8 cellular contexts compared by ENCODE assay signal in the genomic region with DNA sequence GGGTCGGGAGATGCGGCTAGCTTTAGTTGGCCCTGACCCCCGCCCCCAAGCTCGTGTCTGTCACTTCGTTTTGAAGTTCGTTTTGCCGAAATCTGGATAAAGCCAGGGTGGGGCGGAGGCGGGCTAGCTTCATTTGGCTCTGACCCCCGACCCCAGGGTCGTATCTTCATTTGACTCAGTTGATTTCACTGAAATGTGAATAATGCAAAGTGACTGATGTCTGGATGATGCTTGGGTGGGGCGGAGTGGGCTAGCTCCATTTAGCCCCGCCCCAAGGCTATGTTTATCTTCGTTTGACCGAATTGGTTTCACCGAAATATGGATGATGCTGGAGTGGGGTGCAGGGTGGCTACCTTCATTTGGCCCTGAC. TPM values are rescaled to one million over a fixed set of nuclear protein-coding genes. Genes with fewer than 3 reads are reported as not detected.
DNase-seq lines count a peak whose midpoint lies in the region; ATAC-seq, FAIRE-seq and TF ChIP-seq lines count a peak whose summit lies in the region.

No MANE protein-coding gene starts in this region.

- peaks cover 12% of the 10 kb centered on the region for H3K4me1 ChIP-seq in SJSA1 (replicated peaks)
- H3K4me1 ChIP-seq in K562 (replicated peaks in 1 of 2; ENCODE audit: control insufficient read depth in 2 of 2, insufficient read depth in 2 of 2, low read length in 2 of 2): peaks cover 6 to 7% of the 10 kb centered on the region in 2 experiments; a peak in 3 of 5 replicates

- POLR2A ChIA-PET in K562 (lab: Yijun Ruan, JAX): interaction anchor here (0.6 to 2.5 kb wide), 11 partner anchors 9 to 365 kb away, joined by 3 to 22 read pairs (median 4); a partner anchor contains a TSS

- peak overlapping the region; percentile 76 for H2AFZ ChIP-seq in K562 (ENCODE audit: low read depth, low read length)

- in situ Hi-C loops in K562 (cut with MboI): no loop called here

- peak overlapping the region; percentile 99 for H3K9ac ChIP-seq in K562 (ENCODE audit: insufficient read depth in 1 of 2, low read depth in 2 of 2, low read length in 2 of 2)

- H3K4me2 ChIP-seq in K562 (ENCODE audit: insufficient read depth, low read length): peak overlapping the region; percentile 89

- H3K9me1 ChIP-seq in K562 (ENCODE audit: control insufficient read depth, insufficient read depth, low read length): no peaks in the 10 kb centered on the region

- TF ChIP-seq POLR2A in K562 (conservative IDR thresholded peaks at IDR 0.05): no peak

- H3K4me3 ChIP-seq in GM08714 (ENCODE audit: low read length) (peak overlapping the region; percentile 95), SJSA1 (peak overlapping the region; percentile 85), K562 (peak overlapping the region; percentile 86), kidney epithelial cell (ENCODE audit: low read depth, low read length) (peak overlapping the region; percentile 88)

- H3K9me3 ChIP-seq in SJSA1 (replicated peaks) (no peaks in the 10 kb centered on the region), K562 (replicated peaks; ENCODE audit: control insufficient read depth, insufficient read depth, low read depth, low read length) (no peaks in the 10 kb centered on the region)

- H4K20me1 ChIP-seq in K562 (replicated peaks; ENCODE audit: control insufficient read depth, insufficient read depth, low read length): peaks cover 3% of the 10 kb centered on the region; the same call in 1 of the 2 replicates

- intact Hi-C loops in K562 (cut with micrococcal nuclease): no loop called here

- TF ChIP-seq CTCF in K562 (IDR thresholded peaks at IDR 0.05 in 2 of 3, conservative IDR thresholded peaks at IDR 0.05 in 1 of 3; ENCODE audit: insufficient read depth in 2 of 3, low read depth in 1 of 3, low read length in 3 of 3) (no peak), kidney epithelial cell (IDR thresholded peaks at IDR 0.05; ENCODE audit: insufficient read depth, low read length, poor library complexity, severe bottlenecking) (no peak)

- ATAC-seq in HG02678 (IDR thresholded peaks at IDR 0.05; ENCODE audit: unreplicated experiment): peak; percentile 23
- peak; percentile 75 for ATAC-seq in K562
- ATAC-seq in GM19467 (IDR thresholded peaks at IDR 0.05; ENCODE audit: unreplicated experiment): no peak
- no peak for ATAC-seq in GM21576 (IDR thresholded peaks at IDR 0.05; ENCODE audit: unreplicated experiment)

- H3K27me3 ChIP-seq in SJSA1 (replicated peaks) (no peaks in the 10 kb centered on the region), K562 (ENCODE audit: control insufficient read depth in 2 of 2, insufficient read depth in 2 of 2, low read length in 2 of 2) (no peaks in the 10 kb centered on the region), kidney epithelial cell (ENCODE audit: control insufficient read depth, insufficient read depth, low read length) (no peaks in the 10 kb centered on the region)

- H3K79me2 ChIP-seq in K562 (ENCODE audit: control insufficient read depth, insufficient read depth, low read length): peaks cover 60% of the 10 kb centered on the region

- H3K36me3 ChIP-seq in SJSA1 (peaks cover 51% of the 10 kb centered on the region), K562 (ENCODE audit: control insufficient read depth, insufficient read depth, low read length) (peaks cover 46% of the 10 kb centered on the region), kidney epithelial cell (ENCODE audit: control insufficient read depth, insufficient read depth, low read length) (no peaks in the 10 kb centered on the region)

- H3K27ac ChIP-seq in SJSA1: peak overlapping the region; percentile 93
- peak overlapping the region; percentile 92 for H3K27ac ChIP-seq in K562 (ENCODE audit: extremely low read depth, low read depth, low read length)

- BruUV-seq in K562 (replicated peaks; lab: Mats Ljungman, UMichigan): no TSS peak

- peak; percentile 62 for FAIRE-seq in K562 (lab: Jason Lieb, UNC)

- no peak for TF ChIP-seq EP300 in K562 (IDR thresholded peaks at IDR 0.05; ENCODE audit: low read length)

- TF ChIP-seq RAD21 in K562 (CRISPR knock-in tag; conservative IDR thresholded peaks at IDR 0.05 in 1 of 2, IDR thresholded peaks at IDR 0.05 in 1 of 2): no peak

- CTCF ChIA-PET in K562 (lab: Yijun Ruan, JAX; ENCODE audit: low intra/inter-chr PET ratio): interaction anchor here (0.6 kb wide), 1 partner anchor 353 kb away, joined by 3 read pairs; no protein-coding TSS in a partner anchor

- DNase-seq in SJSA1 (ENCODE audit: low read depth in 1 of 2, low spot score in 2 of 2) (no peak), K562 (ENCODE audit: extremely low read depth in 1 of 4, low spot score in 3 of 4) (peak in 3 of 4 experiments; percentile 27 to 66 (median 63)), kidney epithelial cell (ENCODE audit: low read depth) (no peak)
- peak; percentile 10 to 27 for DNase-seq in stimulated activated CD4-positive, alpha-beta T cell treated with anti-CD3 and anti-CD28 coated beads, Interleukin-4, amount 100 ng/mL, for 4 hours

- 0% methylated on average over 16 of the region's 16 CpGs for WGBS in K562 (ENCODE audit: insufficient coverage, low coverage, missing lambda C conversion rate)

TF ChIP-seq in K562, 482 proteins besides CTCF, POLR2A, EP300 and RAD21:
- TF ChIP-seq FOXK2 (conservative IDR thresholded peaks at IDR 0.05 in 1 of 2, IDR thresholded peaks at IDR 0.05 in 1 of 2; ENCODE audit: low read depth in 2 of 2) (peak in 1 of 2 experiments; percentile 48; a peak in 1 of 4 replicates), LEF1 (IDR thresholded peaks at IDR 0.05) (0 out of 2 replicates have a peak, but pooled peaks have one; percentile 5), POLR2AphosphoS5 (IDR thresholded peaks at IDR 0.05; ENCODE audit: control insufficient read depth, insufficient read depth, low read depth, low read length) (0 out of 2 replicates have a peak, but pooled peaks have one; percentile 9), JUND (IDR thresholded peaks at IDR 0.05; ENCODE audit: borderline replicate concordance, low read depth, low read length) (0 out of 2 replicates have a peak, but pooled peaks have one; percentile 1), JUND (tag; IDR thresholded peaks at IDR 0.05; ENCODE audit: borderline replicate concordance, low read depth, low read length) (no peak), KAT7 (CRISPR knock-in tag; IDR thresholded peaks at IDR 0.05; ENCODE audit: borderline replicate concordance) (peak; percentile 28; the same call in 1 of the 2 replicates), TEAD4 (IDR thresholded peaks at IDR 0.05; ENCODE audit: low read length) (no peak), TEAD4 (CRISPR knock-in tag; IDR thresholded peaks at IDR 0.05; ENCODE audit: borderline replicate concordance) (no peak), MCM5 (IDR thresholded peaks at IDR 0.05; ENCODE audit: low read depth) (no peak)
- TF ChIP-seq, protein P1, sequence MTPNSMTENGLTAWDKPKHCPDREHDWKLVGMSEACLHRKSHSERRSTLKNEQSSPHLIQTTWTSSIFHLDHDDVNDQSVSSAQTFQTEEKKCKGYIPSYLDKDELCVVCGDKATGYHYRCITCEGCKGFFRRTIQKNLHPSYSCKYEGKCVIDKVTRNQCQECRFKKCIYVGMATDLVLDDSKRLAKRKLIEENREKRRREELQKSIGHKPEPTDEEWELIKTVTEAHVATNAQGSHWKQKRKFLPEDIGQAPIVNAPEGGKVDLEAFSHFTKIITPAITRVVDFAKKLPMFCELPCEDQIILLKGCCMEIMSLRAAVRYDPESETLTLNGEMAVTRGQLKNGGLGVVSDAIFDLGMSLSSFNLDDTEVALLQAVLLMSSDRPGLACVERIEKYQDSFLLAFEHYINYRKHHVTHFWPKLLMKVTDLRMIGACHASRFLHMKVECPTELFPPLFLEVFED (CRISPR knock-in tag; conservative IDR thresholded peaks at IDR 0.05): 0 out of 2 replicates have a peak, but pooled peaks have one; percentile 30
- TF ChIP-seq, protein P2, sequence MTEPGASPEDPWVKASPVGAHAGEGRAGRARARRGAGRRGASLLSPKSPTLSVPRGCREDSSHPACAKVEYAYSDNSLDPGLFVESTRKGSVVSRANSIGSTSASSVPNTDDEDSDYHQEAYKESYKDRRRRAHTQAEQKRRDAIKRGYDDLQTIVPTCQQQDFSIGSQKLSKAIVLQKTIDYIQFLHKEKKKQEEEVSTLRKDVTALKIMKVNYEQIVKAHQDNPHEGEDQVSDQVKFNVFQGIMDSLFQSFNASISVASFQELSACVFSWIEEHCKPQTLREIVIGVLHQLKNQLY (CRISPR knock-in tag; conservative IDR thresholded peaks at IDR 0.05): 0 out of 4 replicates have a peak, but pooled peaks of 1 of the 2 experiments have one; percentile 3

RNA-seq across cellular contexts. Expression of a gene that starts 0.7 kb away (rescaled TPM):
- 112 and 139 TPM in 2 replicates for total RNA-seq in SJSA1 (2014; rRNA removed; shearing (Covaris generic))
- total RNA-seq in K562 (2011; cell fraction: chromatin; rRNA removed; ENCODE audit: low replicate concordance): 56.8 and 81.4 TPM in 2 replicates
- 55.3 and 57.0 TPM in 2 replicates for total RNA-seq in K562 (2011; cell fraction: nucleolus; rRNA removed)
- 67.5 and 79.8 TPM in 2 replicates for total RNA-seq in K562 (2011; cell fraction: nucleoplasm; rRNA removed)
- 114 and 115 TPM in 2 replicates for total RNA-seq in K562 (2014; rRNA removed)
- total RNA-seq in K562 (2014; rRNA removed; fragmentation: Illumina TruSeq; extraction: Trizol): 144 and 152 TPM in 2 replicates
- total RNA-seq in K562 (2015; rRNA removed; fragmentation: Illumina TruSeq; extraction: Trizol): 160 TPM in 2 replicates
- 148 and 156 TPM in 2 replicates for total RNA-seq in K562 (2021)
- polyA plus RNA-seq in K562 (2011; rRNA removed): 142 and 199 TPM in 2 replicates
- 88.7 and 96.3 TPM in 2 replicates for polyA plus RNA-seq in K562 (2011; cell fraction: cytosol; rRNA removed)
- polyA plus RNA-seq in K562 (2011; cell fraction: nucleus; rRNA removed): 85.1 and 99.5 TPM in 2 replicates
- polyA plus RNA-seq in K562 (2012): 144 and 182 TPM in 2 replicates
- polyA plus RNA-seq in K562 (2014; fragmentation: Illumina TruSeq; extraction: Trizol): 226 and 227 TPM in 2 replicates
- 100 to 1,000 TPM; 100 to 142 TPM for polyA plus RNA-seq in K562 (2014; fragmentation: Nextera tagmentation; extraction: Ambion mirVana)
- polyA plus RNA-seq in K562 (2014; rRNA removed): 162 and 164 TPM in 2 replicates
- 191 and 239 TPM in 2 replicates for polyA minus RNA-seq in K562 (2011; rRNA and poly(A)+ RNA removed)
- 48.9 and 62.5 TPM in 2 replicates for polyA minus RNA-seq in K562 (2011; cell fraction: cytosol; rRNA and poly(A)+ RNA removed)
- 44.7 and 87.3 TPM in 2 replicates for polyA minus RNA-seq in K562 (2011; cell fraction: nucleus; rRNA and poly(A)+ RNA removed)
- 79.6 and 87.9 TPM in 2 replicates for total RNA-seq in kidney epithelial cell

Comparison
In these comparisons a context has a peak if more than half of its experiments do, and no peak if none do; other contexts are left out.
1. ATAC-seq: peak in HG02678 (single experiment) and K562 (single experiment); none in GM19467 (single experiment) and GM21576 (single experiment).
2. DNase-seq: peak in K562 (3 of 4) and stimulated activated CD4-positive, alpha-beta T cell treated with anti-CD3 and anti-CD28 coated beads, Interleukin-4, amount 100 ng/mL, for 4 hours (2 of 2); none in SJSA1 (0 of 2) and kidney epithelial cell (single experiment).
3. Peak in every context shown above with its lines, with median percentiles within 50 percentile points of each other: H3K4me3 ChIP-seq.